9 cellular contexts compared by ENCODE assay signal in genomic region chr1:12614402-12615165, GRCh38. TPM values are rescaled to one million over a fixed set of nuclear protein-coding genes. Genes with fewer than 3 reads are reported as not detected.
DNase-seq lines count a peak whose midpoint lies in the region; ATAC-seq and TF ChIP-seq lines count a peak whose summit lies in the region.
"Had no signal": no experiment of that assay in that cellular context is flagged by ENCODE, and none has a peak within 500 bp of the region (broad histone marks: within the 10 kb centered on the region; RNA-seq: fewer than 3 reads in every experiment).

No MANE protein-coding gene starts in this region.

- H3K27me3 ChIP-seq in Peyer's patch (no peaks in the 10 kb centered on the region), esophagus (ENCODE audit: control insufficient read depth in 1 of 2, insufficient read depth in 2 of 2, low read length in 2 of 2) (no peaks in the 10 kb centered on the region), trophoblast cell (ENCODE audit: insufficient read depth, low read length) (no peaks in the 10 kb centered on the region)

- no peak overlapping the region for H2BK5ac ChIP-seq in trophoblast cell (ENCODE audit: low read depth, low read length, poor library complexity)

- 56 to 58% methylated on average over 7 of the region's 7 CpGs for WGBS in esophagus, 2 donors
- no CpG with 5 or more reads among the region's 7 CpGs for WGBS in trophoblast cell (ENCODE audit: extremely low coverage, insufficient coverage, insufficient read length)

- no peak overlapping the region for H3K4me2 ChIP-seq in trophoblast cell (ENCODE audit: low read length)

- peak overlapping the region; percentile 30 for H2AFZ ChIP-seq in trophoblast cell (ENCODE audit: insufficient read depth, low read length, poor library complexity)

- no peak overlapping the region for H3K23ac ChIP-seq in trophoblast cell (ENCODE audit: low read length)

- no peak for ATAC-seq in GM21723 (IDR thresholded peaks at IDR 0.05; ENCODE audit: unreplicated experiment)
- ATAC-seq in GM21360 (IDR thresholded peaks at IDR 0.05; ENCODE audit: unreplicated experiment), result no peak

- no peaks in the 10 kb centered on the region for H3K9me3 ChIP-seq in Peyer's patch
- no peaks in the 10 kb centered on the region for H3K9me3 ChIP-seq in esophagus (ENCODE audit: control insufficient read depth in 2 of 2, insufficient read depth in 1 of 2, low read depth in 1 of 2, low read length in 1 of 2)
- H3K9me3 ChIP-seq in trophoblast cell (ENCODE audit: insufficient read depth, low read depth, low read length), result no peaks in the 10 kb centered on the region

- H3K36me3 ChIP-seq in Peyer's patch (peaks cover 0 to 17% (median 0%) of the 10 kb centered on the region in 3 donors), esophagus (ENCODE audit: control insufficient read depth in 2 of 2, insufficient read depth in 2 of 2, low read length in 1 of 2) (peaks cover 6 to 16% of the 10 kb centered on the region in 2 donors), trophoblast cell (ENCODE audit: control insufficient read depth in 1 of 2, insufficient read depth in 2 of 2, low read length in 2 of 2) (no peaks in the 10 kb centered on the region)

- H4K91ac ChIP-seq in trophoblast cell (ENCODE audit: low read depth, low read length), result no peak overlapping the region

- no peak overlapping the region for H2BK12ac ChIP-seq in trophoblast cell (ENCODE audit: low read length)

- H3K14ac ChIP-seq in trophoblast cell (ENCODE audit: low read length), result no peak overlapping the region

- H3K4me1 ChIP-seq in Peyer's patch (peaks cover 0 to 42% (median 10%) of the 10 kb centered on the region in 4 donors), esophagus (ENCODE audit: control insufficient read depth in 2 of 2, insufficient read depth in 2 of 2, low read length in 1 of 2) (peaks cover 5 to 16% of the 10 kb centered on the region in 2 donors), trophoblast cell (ENCODE audit: control insufficient read depth in 1 of 2, insufficient read depth in 2 of 2, low read length in 2 of 2) (peaks cover 20 to 27% of the 10 kb centered on the region in 2 experiments)

- H3K9ac ChIP-seq in trophoblast cell (ENCODE audit: low read length), result no peak overlapping the region

- no peak for TF ChIP-seq CTCF in C4-2B (conservative IDR thresholded peaks at IDR 0.05)
- TF ChIP-seq CTCF in Peyer's patch (IDR thresholded peaks at IDR 0.05), result no peak

- DNase-seq in Peyer's patch (no peak), trophoblast cell (no peak), NCI-H1694 treated with DMSO at 0.1 percent for 48 hours (lab: John Stamatoyannopoulos, UW) (no peak), dedifferentiated amniotic fluid mesenchymal stem cell (ENCODE audit: extremely low spot score) (no peak)

- no peak overlapping the region for H4K8ac ChIP-seq in trophoblast cell (ENCODE audit: low read depth, low read length)

- peaks cover 8% of the 10 kb centered on the region for H3K79me2 ChIP-seq in trophoblast cell (ENCODE audit: control insufficient read depth, insufficient read depth, low read length, poor library complexity)

- no peak for TF ChIP-seq POLR2A in Peyer's patch (IDR thresholded peaks at IDR 0.05)

- H3K4me3 ChIP-seq in Peyer's patch (peak overlapping the region in 3 of 4 donors; percentile 70 to 92 (median 71)), esophagus (ENCODE audit: low read depth in 1 of 2, low read length in 2 of 2) (peak overlapping the region; percentile 93 to 96), trophoblast cell (ENCODE audit: low read depth, low read length) (no peak overlapping the region)

- no peak overlapping the region for H3K4ac ChIP-seq in trophoblast cell (ENCODE audit: low read depth, low read length)

- H4K12ac ChIP-seq in trophoblast cell (ENCODE audit: low read depth, low read length), result no peak overlapping the region

- H3K79me1 ChIP-seq in trophoblast cell (ENCODE audit: low read length), result peaks cover 27% of the 10 kb centered on the region

- H2BK120ac ChIP-seq in trophoblast cell (ENCODE audit: insufficient read depth, low read length, poor library complexity), result no peak overlapping the region

- peak overlapping the region; percentile 16 for H3K18ac ChIP-seq in trophoblast cell (ENCODE audit: low read length)

- H3K27ac ChIP-seq in C4-2B (peak overlapping the region; percentile 79), Peyer's patch (peak overlapping the region; percentile 81 to 98 (median 93)), esophagus (ENCODE audit: low read depth in 2 of 2, low read length in 1 of 2) (peak overlapping the region; percentile 95 to 99), trophoblast cell (ENCODE audit: low read depth, low read length) (no peak overlapping the region)

- H2AK5ac ChIP-seq in trophoblast cell (ENCODE audit: low read length), result no peak overlapping the region

RNA-seq across cellular contexts. Expression of gene DHRS3, which starts 3.4 kb away (rescaled TPM):
- total RNA-seq in Peyer's patch, result 100 to 1,000 TPM in 2 of 4 donors, 10 to 100 TPM in 2; 34.7 to 179 (median 108) TPM
- polyA plus RNA-seq in esophagus, result 10 to 100 TPM; 73.1 to 83.7 TPM
- polyA plus RNA-seq in trophoblast cell (2013), result 6.9 and 7.0 TPM in 2 replicates

RNA-seq across cellular contexts. Expression of gene AADACL4, which starts 29.3 kb away (rescaled TPM):
- total RNA-seq in Peyer's patch, result not detected
- not detected for polyA plus RNA-seq in esophagus
- 0.03 TPM in 1 of 2 replicates, not detected in the other for polyA plus RNA-seq in trophoblast cell (2013)
- total RNA-seq: HT-29 had no signal
